Comparison of ENCODE assay signal across 13 cellular contexts in genomic region chr17:6643460-6644125, GRCh38. TPM values are rescaled to one million over a fixed set of nuclear protein-coding genes. Genes with fewer than 3 reads are reported as not detected.
DNase-seq lines count a peak whose midpoint lies in the region; TF ChIP-seq lines count a peak whose summit lies in the region.
"Had no signal": no experiment of that assay in that cellular context is flagged by ENCODE, and none has a peak within 500 bp of the region (broad histone marks: within the 10 kb centered on the region; RNA-seq: fewer than 3 reads in every experiment).

No MANE protein-coding gene starts in this region.

- BruUV-seq in mammary epithelial cell (replicated peaks; lab: Mats Ljungman, UMichigan) = no TSS peak

- H3K79me2 ChIP-seq in mammary epithelial cell (ENCODE audit: insufficient read depth, low read length) (peaks cover 77% of the 10 kb centered on the region), mesendoderm (ENCODE audit: control insufficient read depth, insufficient read depth, low read length) (peaks cover 12% of the 10 kb centered on the region)

- peak overlapping the region; percentile 91 for H3K4me2 ChIP-seq in mammary epithelial cell (ENCODE audit: insufficient read depth, low read depth, low read length)
- no peak overlapping the region for H3K4me2 ChIP-seq in mesendoderm (ENCODE audit: low read length)

- H2BK120ac ChIP-seq in mesendoderm (ENCODE audit: low read depth, low read length) = no peak overlapping the region

- intact Hi-C loops in mammary epithelial cell (cut with micrococcal nuclease) (loop anchor here (2.0 to 10.0 kb wide), 3 partner anchors 53 to 809 kb away; no protein-coding TSS in a partner anchor), breast epithelium (cut with DNase I; ENCODE audit: low total_unique reads) (loop anchor here (2.0 kb wide), 1 partner anchor 55 kb away; no protein-coding TSS in a partner anchor)

- H3K27me3 Mint-ChIP-seq in T-helper 1 cell treated with Interleukin-12 subunit alpha and Interleukin-12 subunit beta and Interleukin-4 antibody, amounts not matched to agents 30 μg/mL and 1 μg/mL, for 36 hours (ENCODE audit: low read depth) = no peaks in the 10 kb centered on the region

- H4K20me1 ChIP-seq in mammary epithelial cell (ENCODE audit: insufficient read depth, low read length) = peaks cover 3% of the 10 kb centered on the region

- H3K4me1 ChIP-seq in mammary epithelial cell (ENCODE audit: insufficient read depth, low read length) = peaks cover 37% of the 10 kb centered on the region
- peaks cover 5 to 19% of the 10 kb centered on the region in 2 donors for H3K4me1 ChIP-seq in breast epithelium
- H3K4me1 ChIP-seq in mesendoderm (ENCODE audit: control insufficient read depth, low read depth, low read length) = peaks cover 2% of the 10 kb centered on the region

- H3K9ac ChIP-seq in mammary epithelial cell (ENCODE audit: insufficient read depth, low read length) = no peak overlapping the region
- no peak overlapping the region for H3K9ac ChIP-seq in mesendoderm (ENCODE audit: low read length)

- H3K27me3 ChIP-seq in mammary epithelial cell (ENCODE audit: insufficient read depth, low read length) (no peaks in the 10 kb centered on the region), breast epithelium (no peaks in the 10 kb centered on the region), mesendoderm (ENCODE audit: insufficient read depth, low read length, poor library complexity) (no peaks in the 10 kb centered on the region)
- H3K27me3 ChIP-seq: sigmoid colon had no signal

- DNase-seq in mammary epithelial cell (peak; percentile 89), breast epithelium (ENCODE audit: low spot score in 2 of 2) (no peak), fibroblast of the aortic adventitia (ENCODE audit: low read depth) (peak; percentile 71), mesendoderm (no peak), Ammon's horn (ENCODE audit: low spot score) (no peak), superior temporal gyrus (ENCODE audit: extremely low spot score) (no peak), GF-D8 (lab: John Stamatoyannopoulos, UW) (no peak)
- DNase-seq: activated CD4-positive, alpha-beta T cell treated with anti-CD3 and anti-CD28 coated beads, Interleukin-2, amount 50 U/mL, for 48 hours; NCI-H146; sigmoid colon; trophoblast cell had no signal

- CTCF ChIA-PET in mammary epithelial cell (lab: Charles Lee; ENCODE audit: low non-redundant PET) = no interaction called here

- no peaks in the 10 kb centered on the region for H3K9me3 ChIP-seq in mammary epithelial cell (replicated peaks; ENCODE audit: insufficient read depth, low read length)
- H3K9me3 ChIP-seq in breast epithelium = no peaks in the 10 kb centered on the region
- H3K9me3 ChIP-seq: sigmoid colon had no signal

- H2AFZ ChIP-seq in mammary epithelial cell (ENCODE audit: low read depth, low read length) = no peak overlapping the region

- no peak overlapping the region for H4K5ac ChIP-seq in mesendoderm (ENCODE audit: low read length)

- peak overlapping the region in 1 of 3 experiments; percentile 30 for H3K4me3 ChIP-seq in mammary epithelial cell (replicated peaks in 1 of 3; ENCODE audit: insufficient read depth in 1 of 3, low read depth in 2 of 3, low read length in 3 of 3)
- H3K4me3 ChIP-seq in breast epithelium = no peak overlapping the region
- no peak overlapping the region for H3K4me3 ChIP-seq in fibroblast of the aortic adventitia (ENCODE audit: low read depth, low read length)
- no peak overlapping the region for H3K4me3 ChIP-seq in mesendoderm (ENCODE audit: low read length)
- H3K4me3 ChIP-seq: sigmoid colon had no signal

- no peaks in the 10 kb centered on the region for H3K9me3 Mint-ChIP-seq in T-helper 1 cell treated with Interleukin-12 subunit alpha and Interleukin-12 subunit beta and Interleukin-4 antibody, amounts not matched to agents 30 μg/mL and 1 μg/mL, for 36 hours

- H4K8ac ChIP-seq in mesendoderm (ENCODE audit: low read depth, low read length) = no peak overlapping the region

- H3K79me1 ChIP-seq in mesendoderm (ENCODE audit: low read length) = peaks cover 10% of the 10 kb centered on the region

- no peak overlapping the region for H3K4me3 Mint-ChIP-seq in T-helper 1 cell treated with Interleukin-12 subunit alpha and Interleukin-12 subunit beta and Interleukin-4 antibody, amounts not matched to agents 30 μg/mL and 1 μg/mL, for 36 hours

- H3K18ac ChIP-seq in mesendoderm (ENCODE audit: low read length) = no peak overlapping the region

- H3K36me3 Mint-ChIP-seq in T-helper 1 cell treated with Interleukin-12 subunit alpha and Interleukin-12 subunit beta and Interleukin-4 antibody, amounts not matched to agents 30 μg/mL and 1 μg/mL, for 36 hours (ENCODE audit: low read depth) = peaks cover 29% of the 10 kb centered on the region

- TF ChIP-seq CTCF in mammary epithelial cell (conservative IDR thresholded peaks at IDR 0.05 in 1 of 2, IDR thresholded peaks at IDR 0.05 in 1 of 2; ENCODE audit: extremely low read depth in 1 of 2, insufficient read depth in 1 of 2, low read depth in 1 of 2, low read length in 2 of 2) (no peak), breast epithelium (IDR thresholded peaks at IDR 0.05) (no peak), fibroblast of the aortic adventitia (IDR thresholded peaks at IDR 0.05; ENCODE audit: insufficient read depth, low read length) (no peak)

- H3K27ac ChIP-seq in mammary epithelial cell (ENCODE audit: insufficient read depth, low read depth, low read length) (peak overlapping the region; percentile 87), breast epithelium (no peak overlapping the region), mesendoderm (ENCODE audit: low read depth, low read length) (no peak overlapping the region)
- H3K27ac ChIP-seq: C4-2B, sigmoid colon had no signal

- H2BK15ac ChIP-seq in mesendoderm (replicated peaks; ENCODE audit: low read depth) = no peak overlapping the region

- no peak overlapping the region for H2AK5ac ChIP-seq in mesendoderm (ENCODE audit: low read length)

- H3K27ac Mint-ChIP-seq in T-helper 1 cell treated with Interleukin-12 subunit alpha and Interleukin-12 subunit beta and Interleukin-4 antibody, amounts not matched to agents 30 μg/mL and 1 μg/mL, for 36 hours = peak overlapping the region; percentile 26

- H3K4me1 Mint-ChIP-seq in T-helper 1 cell treated with Interleukin-12 subunit alpha and Interleukin-12 subunit beta and Interleukin-4 antibody, amounts not matched to agents 30 μg/mL and 1 μg/mL, for 36 hours (ENCODE audit: low read depth) = peaks cover 63% of the 10 kb centered on the region

- no peak overlapping the region for H2BK5ac ChIP-seq in mesendoderm (ENCODE audit: low read length)

- TF ChIP-seq POLR2A in breast epithelium (IDR thresholded peaks at IDR 0.05) = no peak

- no peak overlapping the region for H3K56ac ChIP-seq in mesendoderm (ENCODE audit: low read length)

- no peak overlapping the region for H3K4ac ChIP-seq in mesendoderm (ENCODE audit: low read depth, low read length)

- H3K36me3 ChIP-seq in mammary epithelial cell (ENCODE audit: insufficient read depth, low read length) (peaks cover 22% of the 10 kb centered on the region), breast epithelium (no peaks in the 10 kb centered on the region), mesendoderm (ENCODE audit: control insufficient read depth, insufficient read depth, low read length) (peaks cover 2% of the 10 kb centered on the region)

- dilution Hi-C loops in mammary epithelial cell (cut with HindIII; ENCODE audit: low sequenced_read_pairs) = no loop called here

- WGBS in mammary epithelial cell (ENCODE audit: low coverage, missing lambda C conversion rate) = 11% methylated on average over 4 of the region's 5 CpGs
- WGBS in mesendoderm (ENCODE audit: extremely low coverage, insufficient coverage, low lambda C conversion rate) = no CpG with 5 or more reads among the region's 5 CpGs

- H3K23ac ChIP-seq in mesendoderm (ENCODE audit: low read length) = no peak overlapping the region

- in situ Hi-C loops in mammary epithelial cell (cut with MboI; ENCODE audit: low sequenced_read_pairs in 2 of 2) = loop anchor here (10.0 kb wide), 2 partner anchors 89 to 169 kb away; partner anchors contain the start of gene PITPNM3 (in 1 of the 2)

RNA-seq across cellular contexts. Expression of gene TXNDC17, which starts 2.7 kb away (rescaled TPM):
- total RNA-seq in mammary epithelial cell (100 to 1,000 TPM; 315 to 319 TPM), breast epithelium (100 to 1,000 TPM; 125 to 145 (median 134) TPM), fibroblast of the aortic adventitia (ENCODE audit: low replicate concordance) (57.5 and 162 TPM in 2 replicates)
- polyA plus RNA-seq in mammary epithelial cell = 1,296 TPM
- 208 TPM for polyA minus RNA-seq in mammary epithelial cell
- 293 TPM for polyA plus RNA-seq in mesendoderm (2013, experiment 1 of 2)
- polyA plus RNA-seq in mesendoderm (2013, experiment 2 of 2) = 286 TPM

RNA-seq across cellular contexts. Expression of gene KIAA0753, which starts 3.1 kb away (rescaled TPM):
- total RNA-seq in mammary epithelial cell (10 to 100 TPM; 23.2 to 25.2 TPM), breast epithelium (10 to 100 TPM; 10.1 to 26.5 (median 25.6) TPM), fibroblast of the aortic adventitia (ENCODE audit: low replicate concordance) (14.4 and 20.9 TPM in 2 replicates)
- polyA plus RNA-seq in mammary epithelial cell = 3.6 TPM
- 20.5 TPM for polyA minus RNA-seq in mammary epithelial cell
- 14.7 TPM for polyA plus RNA-seq in mesendoderm (2013, experiment 1 of 2)
- polyA plus RNA-seq in mesendoderm (2013, experiment 2 of 2) = 13.7 TPM

RNA-seq across cellular contexts. Expression of gene MED31, which starts 7.8 kb away (rescaled TPM):
- total RNA-seq in mammary epithelial cell (10 to 100 TPM in 1 of 2 donors, 1 to 10 TPM in 1; 8.3 to 21.0 TPM), breast epithelium (10 to 100 TPM in 2 of 3 donors, 1 to 10 TPM in 1; 5.4 to 13.4 (median 12.9) TPM), fibroblast of the aortic adventitia (ENCODE audit: low replicate concordance) (12.3 and 28.8 TPM in 2 replicates)
- 21.7 TPM for polyA plus RNA-seq in mammary epithelial cell
- 16.2 TPM for polyA minus RNA-seq in mammary epithelial cell
- 29.0 TPM for polyA plus RNA-seq in mesendoderm (2013, experiment 1 of 2)
- 26.8 TPM for polyA plus RNA-seq in mesendoderm (2013, experiment 2 of 2)

RNA-seq across cellular contexts. Expression of gene C17orf100, which starts 8.0 kb away (rescaled TPM):
- total RNA-seq in mammary epithelial cell (1 to 10 TPM in 1 of 2 donors, under 1 TPM in 1; 0.67 to 2.5 TPM), breast epithelium (under 1 TPM; 0.16 to 0.98 (median 0.88) TPM), fibroblast of the aortic adventitia (ENCODE audit: low replicate concordance) (0.57 and 0.63 TPM in 2 replicates)
- polyA plus RNA-seq in mammary epithelial cell = 0.77 TPM
- polyA minus RNA-seq in mammary epithelial cell = not detected
- 1.5 TPM for polyA plus RNA-seq in mesendoderm (2013, experiment 1 of 2)
- 1.4 TPM for polyA plus RNA-seq in mesendoderm (2013, experiment 2 of 2)

Comparison
In these comparisons a context has a peak if more than half of its experiments do, and no peak if none do; other contexts are left out.
1. DNase-seq: peak in mammary epithelial cell (single experiment) and fibroblast of the aortic adventitia (single experiment); none in breast epithelium (0 of 2), mesendoderm (single experiment), Ammon's horn (single experiment), superior temporal gyrus (single experiment) and GF-D8 (single experiment).